Comparison of ENCODE assay signal across 1 cellular context in the genomic region with DNA sequence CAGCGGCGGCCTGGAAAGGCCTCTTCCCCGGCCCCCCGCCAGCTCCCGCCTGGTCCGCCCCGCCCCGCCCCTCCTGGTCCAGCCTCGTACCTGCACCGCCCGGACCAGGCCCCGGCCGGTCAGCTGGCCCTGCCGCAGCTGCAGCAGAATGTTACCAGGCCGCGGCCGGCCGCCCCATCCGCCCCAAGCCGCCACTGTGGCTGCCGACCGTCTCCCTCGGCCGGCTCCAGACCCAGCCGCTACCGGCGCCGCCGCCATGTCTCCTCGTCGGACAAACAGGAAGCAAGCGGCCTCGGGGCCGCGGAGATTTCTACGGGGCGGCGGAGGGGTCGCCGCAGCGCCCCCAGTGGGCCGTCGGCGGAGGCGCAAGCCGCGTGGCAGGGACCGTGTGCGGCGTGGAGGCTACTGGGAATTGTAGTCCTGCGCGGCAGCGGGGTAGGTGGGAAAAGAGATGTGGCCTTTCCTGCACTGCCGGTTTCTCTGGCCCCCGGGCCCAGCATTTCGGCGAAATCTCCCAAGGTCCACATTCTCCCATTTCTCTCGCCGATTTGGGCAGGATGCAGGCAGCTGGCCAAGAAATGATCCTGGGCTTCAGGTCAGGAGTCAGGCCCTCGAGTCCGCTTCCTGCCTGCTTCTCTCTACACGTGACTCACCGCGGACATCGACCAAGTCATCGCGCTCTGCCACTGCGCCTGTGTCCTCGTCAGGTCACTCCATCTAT.
TF ChIP-seq lines count a peak whose summit lies in the region.

TRPC4AP (minus strand) TSS at position 284 of the 721 bp plus-strand sequence; CDS start at position 258, 26 bp downstream.

TF ChIP-seq in HepG2, 621 proteins besides CTCF, POLR2A, EP300 and RAD21 (continued from another document and continues in another):
- TF ChIP-seq, protein P1, sequence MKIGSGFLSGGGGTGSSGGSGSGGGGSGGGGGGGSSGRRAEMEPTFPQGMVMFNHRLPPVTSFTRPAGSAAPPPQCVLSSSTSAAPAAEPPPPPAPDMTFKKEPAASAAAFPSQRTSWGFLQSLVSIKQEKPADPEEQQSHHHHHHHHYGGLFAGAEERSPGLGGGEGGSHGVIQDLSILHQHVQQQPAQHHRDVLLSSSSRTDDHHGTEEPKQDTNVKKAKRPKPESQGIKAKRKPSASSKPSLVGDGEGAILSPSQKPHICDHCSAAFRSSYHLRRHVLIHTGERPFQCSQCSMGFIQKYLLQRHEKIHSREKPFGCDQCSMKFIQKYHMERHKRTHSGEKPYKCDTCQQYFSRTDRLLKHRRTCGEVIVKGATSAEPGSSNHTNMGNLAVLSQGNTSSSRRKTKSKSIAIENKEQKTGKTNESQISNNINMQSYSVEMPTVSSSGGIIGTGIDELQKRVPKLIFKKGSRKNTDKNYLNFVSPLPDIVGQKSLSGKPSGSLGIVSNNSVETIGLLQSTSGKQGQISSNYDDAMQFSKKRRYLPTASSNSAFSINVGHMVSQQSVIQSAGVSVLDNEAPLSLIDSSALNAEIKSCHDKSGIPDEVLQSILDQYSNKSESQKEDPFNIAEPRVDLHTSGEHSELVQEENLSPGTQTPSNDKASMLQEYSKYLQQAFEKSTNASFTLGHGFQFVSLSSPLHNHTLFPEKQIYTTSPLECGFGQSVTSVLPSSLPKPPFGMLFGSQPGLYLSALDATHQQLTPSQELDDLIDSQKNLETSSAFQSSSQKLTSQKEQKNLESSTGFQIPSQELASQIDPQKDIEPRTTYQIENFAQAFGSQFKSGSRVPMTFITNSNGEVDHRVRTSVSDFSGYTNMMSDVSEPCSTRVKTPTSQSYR (CRISPR knock-in tag; IDR thresholded peaks at IDR 0.05; ENCODE audit: borderline replicate concordance) = peak; percentile 7; the same call in 1 of the 2 replicates
- TF ChIP-seq ZBTB21 (CRISPR knock-in tag; IDR thresholded peaks at IDR 0.05) (peak; percentile 62; the same call in 1 of the 2 replicates), RFXANK (CRISPR knock-in tag; IDR thresholded peaks at IDR 0.05) (peak; percentile 61; the same call in 1 of the 2 replicates), FOXK1 (CRISPR knock-in tag; IDR thresholded peaks at IDR 0.05; ENCODE audit: borderline replicate concordance, low read depth) (peak; percentile 94), ZBTB7B (CRISPR knock-in tag; IDR thresholded peaks at IDR 0.05) (peak; percentile 85), NFIC (IDR thresholded peaks at IDR 0.05; ENCODE audit: low read length) (peak; percentile 55; the same call in 1 of the 2 replicates), SRSF1 (optimal IDR thresholded peaks at IDR 0.05; ENCODE audit: low read depth, low read length) (peak; percentile 95), CAMTA2 (CRISPR knock-in tag; IDR thresholded peaks at IDR 0.05; ENCODE audit: borderline replicate concordance) (peak; percentile 91; the same call in 1 of the 2 replicates), KDM4B (CRISPR knock-in tag; IDR thresholded peaks at IDR 0.05) (0 out of 2 replicates have a peak, but pooled peaks have one; percentile 83), ZNF556 (CRISPR knock-in tag; IDR thresholded peaks at IDR 0.05; ENCODE audit: borderline replicate concordance) (peak; percentile 97), MYPOP (CRISPR knock-in tag; IDR thresholded peaks at IDR 0.05) (peak; percentile 70), KAT8 (CRISPR knock-in tag; IDR thresholded peaks at IDR 0.05) (peak; percentile 96), PAX8 (CRISPR knock-in tag; IDR thresholded peaks at IDR 0.05; ENCODE audit: borderline replicate concordance) (peak; percentile 40; the same call in 1 of the 2 replicates), ZNF530 (CRISPR knock-in tag; IDR thresholded peaks at IDR 0.05; ENCODE audit: low read depth) (peak; percentile 49; the same call in 1 of the 2 replicates), ZNF850 (CRISPR knock-in tag; conservative IDR thresholded peaks at IDR 0.05) (no peak), ZNF589 (CRISPR knock-in tag; conservative IDR thresholded peaks at IDR 0.05) (peak; percentile 97), SYNCRIP (IDR thresholded peaks at IDR 0.05; ENCODE audit: insufficient read depth, low read depth, low read length) (no peak), ATF1 (CRISPR knock-in tag; IDR thresholded peaks at IDR 0.05) (no peak; the same call in 1 of the 2 replicates), PITX1 (CRISPR knock-in tag; IDR thresholded peaks at IDR 0.05) (peak; percentile 83), MED13 (CRISPR knock-in tag; IDR thresholded peaks at IDR 0.05) (peak; percentile 97), KLF15 (CRISPR knock-in tag; IDR thresholded peaks at IDR 0.05; ENCODE audit: borderline replicate concordance) (peak; percentile 93), ZNF580 (CRISPR knock-in tag; IDR thresholded peaks at IDR 0.05; ENCODE audit: borderline replicate concordance, low read depth) (peak; percentile 96; the same call in 1 of the 2 replicates), MTF2 (CRISPR knock-in tag; IDR thresholded peaks at IDR 0.05; ENCODE audit: borderline replicate concordance) (peak; percentile 88; the same call in 1 of the 2 replicates), THYN1 (CRISPR knock-in tag; IDR thresholded peaks at IDR 0.05; ENCODE audit: borderline replicate concordance, low read depth) (peak; percentile 99; the same call in 1 of the 2 replicates), ZNF670 (CRISPR knock-in tag; IDR thresholded peaks at IDR 0.05; ENCODE audit: borderline replicate concordance) (peak; percentile 56), MYC (CRISPR knock-in tag; IDR thresholded peaks at IDR 0.05; ENCODE audit: borderline replicate concordance) (peak; percentile 100), TCF7L2 (IDR thresholded peaks at IDR 0.05; ENCODE audit: low read depth, low read length) (no peak), PBX2 (CRISPR knock-in tag; IDR thresholded peaks at IDR 0.05) (no peak), ATF7 (IDR thresholded peaks at IDR 0.05) (no peak), ATF7 (CRISPR knock-in tag; IDR thresholded peaks at IDR 0.05) (peak; percentile 84)
- TF ChIP-seq, protein P2, sequence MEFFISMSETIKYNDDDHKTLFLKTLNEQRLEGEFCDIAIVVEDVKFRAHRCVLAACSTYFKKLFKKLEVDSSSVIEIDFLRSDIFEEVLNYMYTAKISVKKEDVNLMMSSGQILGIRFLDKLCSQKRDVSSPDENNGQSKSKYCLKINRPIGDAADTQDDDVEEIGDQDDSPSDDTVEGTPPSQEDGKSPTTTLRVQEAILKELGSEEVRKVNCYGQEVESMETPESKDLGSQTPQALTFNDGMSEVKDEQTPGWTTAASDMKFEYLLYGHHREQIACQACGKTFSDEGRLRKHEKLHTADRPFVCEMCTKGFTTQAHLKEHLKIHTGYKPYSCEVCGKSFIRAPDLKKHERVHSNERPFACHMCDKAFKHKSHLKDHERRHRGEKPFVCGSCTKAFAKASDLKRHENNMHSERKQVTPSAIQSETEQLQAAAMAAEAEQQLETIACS (CRISPR knock-in tag; IDR thresholded peaks at IDR 0.05) = peak; percentile 60
- TF ChIP-seq, protein P3, sequence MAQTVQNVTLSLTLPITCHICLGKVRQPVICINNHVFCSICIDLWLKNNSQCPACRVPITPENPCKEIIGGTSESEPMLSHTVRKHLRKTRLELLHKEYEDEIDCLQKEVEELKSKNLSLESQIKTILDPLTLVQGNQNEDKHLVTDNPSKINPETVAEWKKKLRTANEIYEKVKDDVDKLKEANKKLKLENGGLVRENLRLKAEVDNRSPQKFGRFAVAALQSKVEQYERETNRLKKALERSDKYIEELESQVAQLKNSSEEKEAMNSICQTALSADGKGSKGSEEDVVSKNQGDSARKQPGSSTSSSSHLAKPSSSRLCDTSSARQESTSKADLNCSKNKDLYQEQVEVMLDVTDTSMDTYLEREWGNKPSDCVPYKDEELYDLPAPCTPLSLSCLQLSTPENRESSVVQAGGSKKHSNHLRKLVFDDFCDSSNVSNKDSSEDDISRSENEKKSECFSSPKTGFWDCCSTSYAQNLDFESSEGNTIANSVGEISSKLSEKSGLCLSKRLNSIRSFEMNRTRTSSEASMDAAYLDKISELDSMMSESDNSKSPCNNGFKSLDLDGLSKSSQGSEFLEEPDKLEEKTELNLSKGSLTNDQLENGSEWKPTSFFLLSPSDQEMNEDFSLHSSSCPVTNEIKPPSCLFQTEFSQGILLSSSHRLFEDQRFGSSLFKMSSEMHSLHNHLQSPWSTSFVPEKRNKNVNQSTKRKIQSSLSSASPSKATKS (CRISPR knock-in tag; IDR thresholded peaks at IDR 0.05) = 0 out of 2 replicates have a peak, but pooled peaks have one; percentile 58
- TF ChIP-seq, protein P4, sequence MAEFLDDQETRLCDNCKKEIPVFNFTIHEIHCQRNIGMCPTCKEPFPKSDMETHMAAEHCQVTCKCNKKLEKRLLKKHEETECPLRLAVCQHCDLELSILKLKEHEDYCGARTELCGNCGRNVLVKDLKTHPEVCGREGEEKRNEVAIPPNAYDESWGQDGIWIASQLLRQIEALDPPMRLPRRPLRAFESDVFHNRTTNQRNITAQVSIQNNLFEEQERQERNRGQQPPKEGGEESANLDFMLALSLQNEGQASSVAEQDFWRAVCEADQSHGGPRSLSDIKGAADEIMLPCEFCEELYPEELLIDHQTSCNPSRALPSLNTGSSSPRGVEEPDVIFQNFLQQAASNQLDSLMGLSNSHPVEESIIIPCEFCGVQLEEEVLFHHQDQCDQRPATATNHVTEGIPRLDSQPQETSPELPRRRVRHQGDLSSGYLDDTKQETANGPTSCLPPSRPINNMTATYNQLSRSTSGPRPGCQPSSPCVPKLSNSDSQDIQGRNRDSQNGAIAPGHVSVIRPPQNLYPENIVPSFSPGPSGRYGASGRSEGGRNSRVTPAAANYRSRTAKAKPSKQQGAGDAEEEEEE (CRISPR knock-in tag; IDR thresholded peaks at IDR 0.05; ENCODE audit: borderline replicate concordance) = no peak; the same call in 1 of the 2 replicates
- TF ChIP-seq, protein P5, sequence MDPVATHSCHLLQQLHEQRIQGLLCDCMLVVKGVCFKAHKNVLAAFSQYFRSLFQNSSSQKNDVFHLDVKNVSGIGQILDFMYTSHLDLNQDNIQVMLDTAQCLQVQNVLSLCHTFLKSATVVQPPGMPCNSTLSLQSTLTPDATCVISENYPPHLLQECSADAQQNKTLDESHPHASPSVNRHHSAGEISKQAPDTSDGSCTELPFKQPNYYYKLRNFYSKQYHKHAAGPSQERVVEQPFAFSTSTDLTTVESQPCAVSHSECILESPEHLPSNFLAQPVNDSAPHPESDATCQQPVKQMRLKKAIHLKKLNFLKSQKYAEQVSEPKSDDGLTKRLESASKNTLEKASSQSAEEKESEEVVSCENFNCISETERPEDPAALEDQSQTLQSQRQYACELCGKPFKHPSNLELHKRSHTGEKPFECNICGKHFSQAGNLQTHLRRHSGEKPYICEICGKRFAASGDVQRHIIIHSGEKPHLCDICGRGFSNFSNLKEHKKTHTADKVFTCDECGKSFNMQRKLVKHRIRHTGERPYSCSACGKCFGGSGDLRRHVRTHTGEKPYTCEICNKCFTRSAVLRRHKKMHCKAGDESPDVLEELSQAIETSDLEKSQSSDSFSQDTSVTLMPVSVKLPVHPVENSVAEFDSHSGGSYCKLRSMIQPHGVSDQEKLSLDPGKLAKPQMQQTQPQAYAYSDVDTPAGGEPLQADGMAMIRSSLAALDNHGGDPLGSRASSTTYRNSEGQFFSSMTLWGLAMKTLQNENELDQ (CRISPR knock-in tag; IDR thresholded peaks at IDR 0.05; ENCODE audit: borderline replicate concordance) = no peak
- TF ChIP-seq, protein P6, sequence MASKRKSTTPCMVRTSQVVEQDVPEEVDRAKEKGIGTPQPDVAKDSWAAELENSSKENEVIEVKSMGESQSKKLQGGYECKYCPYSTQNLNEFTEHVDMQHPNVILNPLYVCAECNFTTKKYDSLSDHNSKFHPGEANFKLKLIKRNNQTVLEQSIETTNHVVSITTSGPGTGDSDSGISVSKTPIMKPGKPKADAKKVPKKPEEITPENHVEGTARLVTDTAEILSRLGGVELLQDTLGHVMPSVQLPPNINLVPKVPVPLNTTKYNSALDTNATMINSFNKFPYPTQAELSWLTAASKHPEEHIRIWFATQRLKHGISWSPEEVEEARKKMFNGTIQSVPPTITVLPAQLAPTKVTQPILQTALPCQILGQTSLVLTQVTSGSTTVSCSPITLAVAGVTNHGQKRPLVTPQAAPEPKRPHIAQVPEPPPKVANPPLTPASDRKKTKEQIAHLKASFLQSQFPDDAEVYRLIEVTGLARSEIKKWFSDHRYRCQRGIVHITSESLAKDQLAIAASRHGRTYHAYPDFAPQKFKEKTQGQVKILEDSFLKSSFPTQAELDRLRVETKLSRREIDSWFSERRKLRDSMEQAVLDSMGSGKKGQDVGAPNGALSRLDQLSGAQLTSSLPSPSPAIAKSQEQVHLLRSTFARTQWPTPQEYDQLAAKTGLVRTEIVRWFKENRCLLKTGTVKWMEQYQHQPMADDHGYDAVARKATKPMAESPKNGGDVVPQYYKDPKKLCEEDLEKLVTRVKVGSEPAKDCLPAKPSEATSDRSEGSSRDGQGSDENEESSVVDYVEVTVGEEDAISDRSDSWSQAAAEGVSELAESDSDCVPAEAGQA (IDR thresholded peaks at IDR 0.05; ENCODE audit: low read depth) = peak; percentile 52
- TF ChIP-seq, protein P6 (CRISPR knock-in tag; IDR thresholded peaks at IDR 0.05; ENCODE audit: borderline replicate concordance) = peak; percentile 98; the same call in 1 of the 2 replicates
